ENCODE assay signal across 8 cellular contexts in the genomic region with DNA sequence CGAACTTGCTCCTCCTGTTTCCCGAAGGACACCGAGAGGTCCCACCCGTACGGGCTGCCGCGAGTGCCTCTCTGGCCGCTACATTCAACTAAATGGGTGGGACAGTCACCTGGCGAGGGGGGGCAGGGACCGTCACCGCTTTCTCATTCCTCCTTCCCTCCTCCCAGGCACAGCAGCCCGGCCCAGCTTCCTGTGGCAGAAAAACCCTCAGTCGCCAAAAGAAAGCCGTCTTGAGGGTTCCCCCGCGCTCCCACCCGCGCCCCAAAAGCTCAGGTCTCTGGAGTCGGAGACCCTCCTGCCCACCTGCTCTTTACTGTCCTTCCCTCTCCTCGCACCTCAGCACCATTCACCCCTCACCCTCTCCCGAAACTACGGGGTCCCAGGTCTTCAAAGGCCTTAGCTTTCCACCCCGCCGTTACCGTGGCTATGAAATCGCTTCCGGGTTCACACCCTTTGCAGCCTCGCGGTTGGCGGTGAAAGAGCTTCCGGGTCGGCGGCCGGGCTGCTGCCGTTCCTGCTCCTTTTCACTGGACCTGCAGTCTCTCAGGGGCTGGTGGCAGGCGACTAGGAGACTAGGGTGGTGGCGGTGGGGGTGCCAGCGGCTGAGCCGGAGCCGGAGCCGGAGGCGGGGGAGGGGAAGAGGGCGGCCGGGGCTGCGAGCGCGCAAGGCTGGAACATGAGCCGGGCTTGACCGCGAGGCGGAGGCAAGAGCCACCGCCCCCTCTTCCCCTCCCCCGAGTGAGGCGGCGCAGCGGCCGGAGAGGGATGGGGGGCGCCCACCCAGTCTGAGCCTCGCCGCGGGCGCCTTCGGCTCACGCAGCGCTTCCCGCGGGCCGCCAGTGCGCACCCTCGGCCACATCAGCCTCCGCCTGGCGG. TPM values are rescaled to one million over a fixed set of nuclear protein-coding genes. Genes with fewer than 3 reads are reported as not detected.
A peak's percentile ranks its signal among the peaks of the same experiment; 100 is the strongest.
DNase-seq lines count a peak whose midpoint lies in the region; ATAC-seq and TF ChIP-seq lines count a peak whose summit lies in the region.

A gene with protein sequence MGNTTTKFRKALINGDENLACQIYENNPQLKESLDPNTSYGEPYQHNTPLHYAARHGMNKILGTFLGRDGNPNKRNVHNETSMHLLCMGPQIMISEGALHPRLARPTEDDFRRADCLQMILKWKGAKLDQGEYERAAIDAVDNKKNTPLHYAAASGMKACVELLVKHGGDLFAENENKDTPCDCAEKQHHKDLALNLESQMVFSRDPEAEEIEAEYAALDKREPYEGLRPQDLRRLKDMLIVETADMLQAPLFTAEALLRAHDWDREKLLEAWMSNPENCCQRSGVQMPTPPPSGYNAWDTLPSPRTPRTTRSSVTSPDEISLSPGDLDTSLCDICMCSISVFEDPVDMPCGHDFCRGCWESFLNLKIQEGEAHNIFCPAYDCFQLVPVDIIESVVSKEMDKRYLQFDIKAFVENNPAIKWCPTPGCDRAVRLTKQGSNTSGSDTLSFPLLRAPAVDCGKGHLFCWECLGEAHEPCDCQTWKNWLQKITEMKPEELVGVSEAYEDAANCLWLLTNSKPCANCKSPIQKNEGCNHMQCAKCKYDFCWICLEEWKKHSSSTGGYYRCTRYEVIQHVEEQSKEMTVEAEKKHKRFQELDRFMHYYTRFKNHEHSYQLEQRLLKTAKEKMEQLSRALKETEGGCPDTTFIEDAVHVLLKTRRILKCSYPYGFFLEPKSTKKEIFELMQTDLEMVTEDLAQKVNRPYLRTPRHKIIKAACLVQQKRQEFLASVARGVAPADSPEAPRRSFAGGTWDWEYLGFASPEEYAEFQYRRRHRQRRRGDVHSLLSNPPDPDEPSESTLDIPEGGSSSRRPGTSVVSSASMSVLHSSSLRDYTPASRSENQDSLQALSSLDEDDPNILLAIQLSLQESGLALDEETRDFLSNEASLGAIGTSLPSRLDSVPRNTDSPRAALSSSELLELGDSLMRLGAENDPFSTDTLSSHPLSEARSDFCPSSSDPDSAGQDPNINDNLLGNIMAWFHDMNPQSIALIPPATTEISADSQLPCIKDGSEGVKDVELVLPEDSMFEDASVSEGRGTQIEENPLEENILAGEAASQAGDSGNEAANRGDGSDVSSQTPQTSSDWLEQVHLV (plus strand): TSS at position 488 of the 876 bp plus-strand sequence. CDS start 49,005 bp downstream, outside the sequence.
Gene KRIT1 (minus strand): TSS at position 428 of the 876 bp plus-strand sequence. CDS start 3,779 bp downstream, outside the sequence.

- no peaks in the 10 kb centered on the region for H3K9me3 Mint-ChIP-seq in T-helper 1 cell treated with Interleukin-12 subunit alpha and Interleukin-12 subunit beta and Interleukin-4 antibody, amounts not matched to agents 30 μg/mL and 1 μg/mL, for 36 hours

- no peaks in the 10 kb centered on the region for H3K27me3 ChIP-seq in vagina

- TF ChIP-seq CTCF in GM13977 (IDR thresholded peaks at IDR 0.05; ENCODE audit: extremely low read depth, insufficient read depth, missing control alignments) (peak; percentile 14), vagina (IDR thresholded peaks at IDR 0.05) (no peak)

- H3K4me3 ChIP-seq in vagina: peak within 1 kb of the TSS; percentile 95 to 96

- intact Hi-C loops in left ventricle myocardium superior (cut with micrococcal nuclease): no loop called here
- intact Hi-C loops in vagina (cut with DNase I): no loop called here

- H3K27ac ChIP-seq in vagina: peak within 1 kb of the TSS; percentile 94

- H3K36me3 Mint-ChIP-seq in T-helper 1 cell treated with Interleukin-12 subunit alpha and Interleukin-12 subunit beta and Interleukin-4 antibody, amounts not matched to agents 30 μg/mL and 1 μg/mL, for 36 hours (ENCODE audit: low read depth): peaks cover 8% of the 10 kb centered on the region

- in situ Hi-C loops in GM13977 (cut with MboI; ENCODE audit: low pct_unique_long_range_greater_than_20kb, low sequenced_read_pairs, unreplicated experiment): no loop called here

- H3K4me3 Mint-ChIP-seq in T-helper 1 cell treated with Interleukin-12 subunit alpha and Interleukin-12 subunit beta and Interleukin-4 antibody, amounts not matched to agents 30 μg/mL and 1 μg/mL, for 36 hours: peak within 1 kb of the TSS; percentile 96

- no peaks in the 10 kb centered on the region for H3K27me3 Mint-ChIP-seq in T-helper 1 cell treated with Interleukin-12 subunit alpha and Interleukin-12 subunit beta and Interleukin-4 antibody, amounts not matched to agents 30 μg/mL and 1 μg/mL, for 36 hours (ENCODE audit: low read depth)

- H3K4me1 ChIP-seq in vagina: peaks cover 43% of the 10 kb centered on the region

- ATAC-seq in HG02884 (IDR thresholded peaks at IDR 0.05; ENCODE audit: unreplicated experiment): peak; percentile 66
- ATAC-seq in left ventricle myocardium superior: peak; percentile 95

- DNase-seq in GM13977 (ENCODE audit: low spot score) (peak; percentile 86), NCI-H1694 (lab: John Stamatoyannopoulos, UW) (peak; percentile 87), amygdala (lab: John Stamatoyannopoulos, UW) (peak; percentile 44 to 93 (median 82)), left ventricle myocardium superior (peak; percentile 91), pulmonary artery endothelial cell (ENCODE audit: low read depth, low spot score) (peak; percentile 39), vagina (ENCODE audit: extremely low spot score in 2 of 2) (peak in 1 of 2 donors; percentile 91)

- TF ChIP-seq POLR2A in vagina (IDR thresholded peaks at IDR 0.05): peak in 1 of 2 donors; percentile 30

- peaks cover 0 to 9% of the 10 kb centered on the region in 2 donors for H3K36me3 ChIP-seq in vagina

- H3K9me3 ChIP-seq in vagina: no peaks in the 10 kb centered on the region

- H3K4me1 Mint-ChIP-seq in T-helper 1 cell treated with Interleukin-12 subunit alpha and Interleukin-12 subunit beta and Interleukin-4 antibody, amounts not matched to agents 30 μg/mL and 1 μg/mL, for 36 hours (ENCODE audit: low read depth): peaks cover 34% of the 10 kb centered on the region

- H3K27ac Mint-ChIP-seq in T-helper 1 cell treated with Interleukin-12 subunit alpha and Interleukin-12 subunit beta and Interleukin-4 antibody, amounts not matched to agents 30 μg/mL and 1 μg/mL, for 36 hours: peak within 1 kb of the TSS; percentile 98

RNA-seq across cellular contexts. Expression of the first gene that starts in this region (rescaled TPM):
- total RNA-seq in left ventricle myocardium superior: 39.3 TPM
- total RNA-seq in pulmonary artery endothelial cell: 33.2 and 43.4 TPM in 2 replicates
- 27.7 TPM for total RNA-seq in vagina

RNA-seq across cellular contexts. Expression of gene KRIT1, which starts in this region (rescaled TPM):
- 23.9 TPM for total RNA-seq in left ventricle myocardium superior
- total RNA-seq in pulmonary artery endothelial cell: 40.5 and 44.0 TPM in 2 replicates
- total RNA-seq in vagina: 94.5 TPM
